1 cellular context compared by ENCODE assay signal in the genomic region with DNA sequence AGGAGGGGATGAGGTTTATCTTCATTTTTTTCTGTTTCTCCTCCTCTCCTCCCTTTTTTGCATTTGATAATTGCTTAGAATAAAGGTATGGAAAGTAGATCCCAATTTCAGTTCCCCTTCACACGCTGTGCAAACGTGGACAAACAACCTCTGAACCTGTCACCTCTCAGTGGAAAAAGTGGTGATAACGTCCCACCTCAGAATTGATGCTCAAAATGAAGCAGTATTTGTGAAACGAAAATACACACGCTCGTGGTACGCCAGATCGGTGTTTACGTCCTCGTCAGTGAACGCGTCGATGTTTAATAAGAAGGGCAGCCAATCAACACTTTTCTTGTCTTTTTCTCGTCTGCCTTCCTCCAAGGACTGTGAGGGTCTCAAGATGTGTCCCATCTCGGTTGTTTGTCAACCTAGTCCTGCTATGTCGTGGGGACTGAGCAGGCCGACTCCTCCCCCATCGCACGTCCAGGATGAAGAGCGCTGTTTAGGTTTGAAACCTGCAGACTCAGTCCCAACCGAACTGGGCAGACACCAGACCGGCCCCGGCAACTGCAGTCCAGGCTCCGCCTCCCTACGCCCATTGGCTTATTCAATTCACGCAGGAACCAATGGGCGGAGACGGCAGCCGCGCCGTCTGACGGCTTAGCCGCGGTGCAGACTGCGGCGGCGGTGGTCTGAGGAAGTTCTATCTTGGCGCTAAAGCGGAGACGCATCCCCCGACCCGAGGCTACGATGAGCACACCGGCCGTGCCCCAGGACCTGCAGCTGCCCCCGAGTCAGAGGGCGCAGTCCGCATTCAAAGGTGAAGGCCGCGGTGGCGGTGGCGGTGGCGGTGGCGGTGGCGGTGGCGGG.
TF ChIP-seq lines count a peak whose summit lies in the region.

A gene with protein sequence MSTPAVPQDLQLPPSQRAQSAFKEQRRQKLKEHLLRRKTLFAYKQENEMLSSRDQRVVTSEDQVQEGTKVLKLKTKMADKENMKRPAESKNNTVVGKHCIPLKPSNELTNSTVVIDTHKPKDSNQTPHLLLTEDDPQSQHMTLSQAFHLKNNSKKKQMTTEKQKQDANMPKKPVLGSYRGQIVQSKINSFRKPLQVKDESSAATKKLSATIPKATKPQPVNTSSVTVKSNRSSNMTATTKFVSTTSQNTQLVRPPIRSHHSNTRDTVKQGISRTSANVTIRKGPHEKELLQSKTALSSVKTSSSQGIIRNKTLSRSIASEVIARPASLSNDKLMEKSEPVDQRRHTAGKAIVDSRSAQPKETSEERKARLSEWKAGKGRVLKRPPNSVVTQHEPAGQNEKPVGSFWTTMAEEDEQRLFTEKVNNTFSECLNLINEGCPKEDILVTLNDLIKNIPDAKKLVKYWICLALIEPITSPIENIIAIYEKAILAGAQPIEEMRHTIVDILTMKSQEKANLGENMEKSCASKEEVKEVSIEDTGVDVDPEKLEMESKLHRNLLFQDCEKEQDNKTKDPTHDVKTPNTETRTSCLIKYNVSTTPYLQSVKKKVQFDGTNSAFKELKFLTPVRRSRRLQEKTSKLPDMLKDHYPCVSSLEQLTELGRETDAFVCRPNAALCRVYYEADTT (plus strand): TSS at position 654 of the 852 bp plus-strand sequence. CDS start 79 bp downstream, at position 733.

TF ChIP-seq in K562, 482 proteins besides CTCF, POLR2A, EP300 and RAD21 (continued from another document and continues in another):
- TF ChIP-seq, protein P1, sequence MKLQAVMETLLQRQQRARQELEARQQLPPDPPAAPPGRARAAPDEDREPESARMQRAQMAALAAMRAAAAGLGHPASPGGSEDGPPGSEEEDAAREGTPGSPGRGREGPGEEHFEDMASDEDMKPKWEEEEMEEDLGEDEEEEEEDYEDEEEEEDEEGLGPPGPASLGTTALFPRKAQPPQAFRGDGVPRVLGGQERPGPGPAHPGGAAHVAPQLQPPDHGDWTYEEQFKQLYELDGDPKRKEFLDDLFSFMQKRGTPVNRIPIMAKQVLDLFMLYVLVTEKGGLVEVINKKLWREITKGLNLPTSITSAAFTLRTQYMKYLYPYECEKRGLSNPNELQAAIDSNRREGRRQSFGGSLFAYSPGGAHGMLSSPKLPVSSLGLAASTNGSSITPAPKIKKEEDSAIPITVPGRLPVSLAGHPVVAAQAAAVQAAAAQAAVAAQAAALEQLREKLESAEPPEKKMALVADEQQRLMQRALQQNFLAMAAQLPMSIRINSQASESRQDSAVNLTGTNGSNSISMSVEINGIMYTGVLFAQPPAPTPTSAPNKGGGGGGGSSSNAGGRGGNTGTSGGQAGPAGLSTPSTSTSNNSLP (IDR thresholded peaks at IDR 0.05; ENCODE audit: borderline replicate concordance, low read depth, low read length): no peak
- TF ChIP-seq ZNF253 (CRISPR knock-in tag; conservative IDR thresholded peaks at IDR 0.05): no peak
- no peak for TF ChIP-seq ZBTB7A (IDR thresholded peaks at IDR 0.05; ENCODE audit: borderline replicate concordance, control insufficient read depth, low read depth, low read length)
- peak; percentile 98 for TF ChIP-seq RBFOX2 (IDR thresholded peaks at IDR 0.05; ENCODE audit: low read depth, low read length)
- TF ChIP-seq RBM39 (optimal IDR thresholded peaks at IDR 0.05; ENCODE audit: low read depth, low read length): no peak
- no peak for TF ChIP-seq STAT6 (CRISPR knock-in tag; IDR thresholded peaks at IDR 0.05)
- TF ChIP-seq ZMIZ1 (IDR thresholded peaks at IDR 0.05; ENCODE audit: low read depth in 2 of 2, low read length in 2 of 2): 0 out of 4 replicates have a peak, but pooled peaks of 1 of the 2 experiments have one; percentile 15
- no peak for TF ChIP-seq ZNF175 (CRISPR knock-in tag; IDR thresholded peaks at IDR 0.05; ENCODE audit: low read depth)
- TF ChIP-seq SRSF1 (IDR thresholded peaks at IDR 0.05; ENCODE audit: low read depth, low read length): no peak
- no peak for TF ChIP-seq TAL1 (IDR thresholded peaks at IDR 0.05)
- TF ChIP-seq, protein P2, sequence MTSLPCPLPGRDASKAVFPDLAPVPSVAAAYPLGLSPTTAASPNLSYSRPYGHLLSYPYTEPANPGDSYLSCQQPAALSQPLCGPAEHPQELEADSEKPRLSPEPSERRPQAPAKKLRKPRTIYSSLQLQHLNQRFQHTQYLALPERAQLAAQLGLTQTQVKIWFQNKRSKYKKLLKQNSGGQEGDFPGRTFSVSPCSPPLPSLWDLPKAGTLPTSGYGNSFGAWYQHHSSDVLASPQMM (CRISPR knock-in tag; IDR thresholded peaks at IDR 0.05): no peak
- TF ChIP-seq CREBBP (IDR thresholded peaks at IDR 0.05; ENCODE audit: low read depth, low read length): no peak
- TF ChIP-seq CBFA2T3 (IDR thresholded peaks at IDR 0.05): no peak
- TF ChIP-seq TRIM25 (IDR thresholded peaks at IDR 0.05; ENCODE audit: borderline replicate concordance): no peak
- no peak for TF ChIP-seq HNRNPUL1 (IDR thresholded peaks at IDR 0.05; ENCODE audit: low read length)
- no peak for TF ChIP-seq NFATC3 (IDR thresholded peaks at IDR 0.05)
- TF ChIP-seq CREB3 (tag; conservative IDR thresholded peaks at IDR 0.05; ENCODE audit: low read depth): no peak
- no peak for TF ChIP-seq PATZ1 (CRISPR knock-in tag; IDR thresholded peaks at IDR 0.05; ENCODE audit: borderline replicate concordance)
- TF ChIP-seq FIP1L1 (IDR thresholded peaks at IDR 0.05; ENCODE audit: low read depth, low read length, poor library complexity, severe bottlenecking): no peak
- TF ChIP-seq ZNF124 (CRISPR knock-in tag; IDR thresholded peaks at IDR 0.05): no peak
- no peak for TF ChIP-seq FUS (optimal IDR thresholded peaks at IDR 0.05; ENCODE audit: low read depth, low read length)
- TF ChIP-seq ZFP30 (CRISPR knock-in tag; IDR thresholded peaks at IDR 0.05; ENCODE audit: borderline replicate concordance): no peak
- no peak for TF ChIP-seq NR4A1 (CRISPR knock-in tag; IDR thresholded peaks at IDR 0.05)
- TF ChIP-seq NR4A1 (tag; IDR thresholded peaks at IDR 0.05): no peak
- TF ChIP-seq GABPB2 (CRISPR knock-in tag; conservative IDR thresholded peaks at IDR 0.05): no peak
- TF ChIP-seq POLR2AphosphoS5 (IDR thresholded peaks at IDR 0.05; ENCODE audit: control insufficient read depth, insufficient read depth, low read depth, low read length): peak; percentile 67; the same call in 1 of the 2 replicates
- no peak for TF ChIP-seq ZNF668 (CRISPR knock-in tag; IDR thresholded peaks at IDR 0.05)
- TF ChIP-seq ZNF699 (CRISPR knock-in tag; IDR thresholded peaks at IDR 0.05; ENCODE audit: insufficient replicate concordance): no peak
- TF ChIP-seq NR2C2 (CRISPR knock-in tag; IDR thresholded peaks at IDR 0.05): 0 out of 2 replicates have a peak, but pooled peaks have one; percentile 10
- TF ChIP-seq NR2C2 (tag; IDR thresholded peaks at IDR 0.05): no peak; the same call in 1 of the 2 replicates
- peak; percentile 45; the same call in 1 of the 2 replicates for TF ChIP-seq ARID4B (CRISPR knock-in tag; IDR thresholded peaks at IDR 0.05)
- TF ChIP-seq HNRNPLL (IDR thresholded peaks at IDR 0.05; ENCODE audit: low read depth, low read length, poor library complexity, severe bottlenecking): peak; percentile 72
- TF ChIP-seq YBX1 (IDR thresholded peaks at IDR 0.05): no peak
- no peak for TF ChIP-seq HDAC8 (tag; IDR thresholded peaks at IDR 0.05)
